ENCODE assay signal across 20 cellular contexts in genomic region chr1:66985835-66986234, GRCh38.
DNase-seq lines count a peak whose midpoint lies in the region; ATAC-seq, FAIRE-seq and TF ChIP-seq lines count a peak whose summit lies in the region.
"Had no signal": no experiment of that assay in that cellular context is flagged by ENCODE, and none has a peak within 500 bp of the region (broad histone marks: within the 10 kb centered on the region; RNA-seq: fewer than 3 reads in every experiment).

No MANE protein-coding gene starts in this region.

- H3K4me3 ChIP-seq in SK-N-MC (no peak overlapping the region), gastrocnemius medialis (no peak overlapping the region)
- H3K4me3 ChIP-seq: BLaER1 treated with 17β-estradiol and CSF1 and Interleukin-3, amounts not matched to agents 10 nM and 100 nM; GM12878; HAP-1 had no signal

- in situ Hi-C loops in ACHN (cut with HindIII; ENCODE audit: low pct_ligation_motif_present, low pct_unique_long_range_greater_than_20kb, low sequenced_read_pairs), result no loop called here
- in situ Hi-C loops in gastrocnemius medialis (cut with MboI; ENCODE audit: low sequenced_read_pairs in 4 of 4), result loop anchor here in 1 of 4 donors (25.0 kb wide), 1 partner anchor 224 kb away; the partner anchor contains the start of gene DYNLT5

- no peaks in the 10 kb centered on the region for H3K9me3 ChIP-seq in SK-N-MC (ENCODE audit: low read depth, low read length)
- no peaks in the 10 kb centered on the region for H3K9me3 ChIP-seq in gastrocnemius medialis
- H3K9me3 ChIP-seq: BE2C; BLaER1 treated with 17β-estradiol and CSF1 and Interleukin-3, amounts not matched to agents 10 nM and 100 nM; HAP-1 had no signal

- peaks cover 3 to 12% of the 10 kb centered on the region in 2 donors for H3K4me1 ChIP-seq in gastrocnemius medialis
- H3K4me1 ChIP-seq: BE2C, HAP-1 had no signal

- H3K9ac ChIP-seq in SK-N-MC (ENCODE audit: insufficient read length), result no peak overlapping the region
- H3K9ac ChIP-seq: BLaER1 treated with 17β-estradiol and CSF1 and Interleukin-3, amounts not matched to agents 10 nM and 100 nM had no signal

- H3K27ac ChIP-seq in SK-N-MC (peak overlapping the region; percentile 67; the same call in 1 of the 2 replicates), gastrocnemius medialis (no peak overlapping the region)
- H3K27ac ChIP-seq: 22Rv1; BLaER1 treated with 17β-estradiol and CSF1 and Interleukin-3, amounts not matched to agents 10 nM and 100 nM had no signal

- DNase-seq in NCI-H1105 treated with DMSO at 0.1 percent for 48 hours (lab: John Stamatoyannopoulos, UW) (peak; percentile 25), NCI-H1105 (lab: John Stamatoyannopoulos, UW) (no peak), GM12891 (ENCODE audit: insufficient read length, low spot score) (no peak), HEK293T (ENCODE audit: extremely low spot score) (no peak), SK-N-MC (ENCODE audit: low read depth, low spot score) (no peak), NCI-H526 treated with DMSO at 0.1 percent for 48 hours (lab: John Stamatoyannopoulos, UW) (no peak), ACHN (no peak), gastrocnemius medialis (no peak)
- DNase-seq: AML-193; BE2C; CD4-positive, alpha-beta T cell; CD8-positive, alpha-beta memory T cell; DMS79; EL; GDM1; GOT3 had no signal

- no peak for TF ChIP-seq CTCF in gastrocnemius medialis (IDR thresholded peaks at IDR 0.05 in 4 of 5, conservative IDR thresholded peaks at IDR 0.05 in 1 of 5)

- peaks cover 79% of the 10 kb centered on the region for H3K36me3 ChIP-seq in SK-N-MC (ENCODE audit: insufficient read depth, low read length)
- peaks cover 6 to 53% of the 10 kb centered on the region in 2 donors for H3K36me3 ChIP-seq in gastrocnemius medialis

- peak; percentile 33 for FAIRE-seq in GM12891 (lab: Jason Lieb, UNC)
- FAIRE-seq: GM12878 had no signal

- no peak for ATAC-seq in gastrocnemius medialis
- ATAC-seq: GM12878 had no signal

- intact Hi-C loops in gastrocnemius medialis (cut with DNase I; ENCODE audit: low total_unique reads), result no loop called here

- TF ChIP-seq POLR2A in GM12891 (IDR thresholded peaks at IDR 0.05; ENCODE audit: low read depth, low read length), result no peak
- TF ChIP-seq POLR2A in gastrocnemius medialis (IDR thresholded peaks at IDR 0.05), result no peak

- no peaks in the 10 kb centered on the region for H3K27me3 ChIP-seq in gastrocnemius medialis
- H3K27me3 ChIP-seq: BE2C; BLaER1 treated with 17β-estradiol and CSF1 and Interleukin-3, amounts not matched to agents 10 nM and 100 nM had no signal

- CTCF ChIA-PET in HEK293T (lab: Yijun Ruan, JAX), result interaction anchor here (0.6 kb wide), 1 partner anchor 354 kb away, joined by 3 read pairs; no protein-coding TSS in a partner anchor

- POLR2A ChIA-PET in HEK293T (lab: Yijun Ruan, JAX), result no interaction called here

TF ChIP-seq in GM12891, 5 proteins besides CTCF, POLR2A, EP300 and RAD21:
- TF ChIP-seq PAX5 (IDR thresholded peaks at IDR 0.05; ENCODE audit: insufficient read depth, low read length, severe bottlenecking), result no peak
- TF ChIP-seq POU2F2 (IDR thresholded peaks at IDR 0.05; ENCODE audit: low read depth, low read length), result no peak
- TF ChIP-seq TAF1 (IDR thresholded peaks at IDR 0.05; ENCODE audit: low read depth, low read length), result no peak
- TF ChIP-seq POLR2AphosphoS5 (IDR thresholded peaks at IDR 0.05; ENCODE audit: low read depth, low read length), result no peak
- no peak for TF ChIP-seq SPI1 (IDR thresholded peaks at IDR 0.05; ENCODE audit: low read depth, low read length)

TF ChIP-seq in HEK293T, 16 proteins besides CTCF, POLR2A, EP300 and RAD21:
- TF ChIP-seq NFRKB (IDR thresholded peaks at IDR 0.05), result no peak
- TF ChIP-seq ZNF384 (IDR thresholded peaks at IDR 0.05), result 0 out of 2 replicates have a peak, but pooled peaks have one; percentile 6
